In genomic region chr7:25900887-25901286, GRCh38 we compare ENCODE assay signal across 26 cellular contexts.
"Had no signal": no experiment of that assay in that cellular context is flagged by ENCODE, and none has a peak within 500 bp of the region (broad histone marks: within the 10 kb centered on the region; RNA-seq: fewer than 3 reads in every experiment).

No MANE protein-coding gene starts in this region.

- ATAC-seq: naive thymus-derived CD8-positive, alpha-beta T cell; stimulated activated effector memory CD8-positive, alpha-beta T cell treated with anti-CD3 and anti-CD28 coated beads, Interleukin-12 subunit alpha, Interleukin-12 subunit beta, amount 100 ng/mL, for 72 hours had no signal

- DNase-seq: islet precursor cell; left ventricle myocardium inferior; naive thymus-derived CD8-positive, alpha-beta T cell; nucleus accumbens; pancreas; posterior cingulate gyrus; retina; right cardiac atrium; sigmoid colon; small intestine; spleen; stimulated activated CD4-positive, alpha-beta T cell treated with anti-CD3 and anti-CD28 coated beads, Interleukin-4, amount 100 ng/mL, for 24 hours; stimulated activated naive CD4-positive, alpha-beta T cell; tibial artery; uterus had no signal

- H2AFZ ChIP-seq: hepatocyte had no signal

- H3K27me3 ChIP-seq: hepatocyte, pancreas, suprapubic skin, uterus had no signal

- H3K36me3 Mint-ChIP-seq: memory B cell; naive thymus-derived CD8-positive, alpha-beta T cell; stimulated activated effector memory CD8-positive, alpha-beta T cell treated with anti-CD3 and anti-CD28 coated beads, Interleukin-12 subunit alpha, Interleukin-12 subunit beta, amount 100 ng/mL, for 72 hours; type B pancreatic cell had no signal

- H3K4me3 ChIP-seq: hepatocyte, left ventricle myocardium inferior, lung, pancreas, prostate gland, sigmoid colon, spleen, suprapubic skin, thoracic aorta, tibial artery, uterus had no signal

- H3K79me2 ChIP-seq: hepatocyte had no signal

- H3K27ac Mint-ChIP-seq: memory B cell; naive thymus-derived CD8-positive, alpha-beta T cell; stimulated activated effector memory CD8-positive, alpha-beta T cell treated with anti-CD3 and anti-CD28 coated beads, Interleukin-12 subunit alpha, Interleukin-12 subunit beta, amount 100 ng/mL, for 72 hours; stimulated activated naive CD8-positive, alpha-beta T cell treated with anti-CD3 and anti-CD28 coated beads, Interleukin-15, Interleukin-2, amounts not matched to agents 100 ng/mL and 50 ng/mL, for 24 hours; type B pancreatic cell had no signal

- H3K9me3 ChIP-seq: left ventricle myocardium inferior, pancreas, prostate gland, sigmoid colon, spleen, suprapubic skin, thoracic aorta, tibial artery, uterus had no signal

- H3K4me1 ChIP-seq: left ventricle myocardium inferior, prostate gland, sigmoid colon, suprapubic skin, tibial artery, uterus had no signal

- H3K4me3 Mint-ChIP-seq: memory B cell; naive thymus-derived CD8-positive, alpha-beta T cell; nephron; neural crest cell; stimulated activated effector memory CD8-positive, alpha-beta T cell treated with anti-CD3 and anti-CD28 coated beads, Interleukin-12 subunit alpha, Interleukin-12 subunit beta, amount 100 ng/mL, for 72 hours; stimulated activated naive CD8-positive, alpha-beta T cell treated with anti-CD3 and anti-CD28 coated beads, Interleukin-15, Interleukin-2, amounts not matched to agents 100 ng/mL and 50 ng/mL, for 24 hours; type B pancreatic cell had no signal

- H3K4me2 ChIP-seq: hepatocyte had no signal

- H3K9me3 Mint-ChIP-seq: memory B cell; naive thymus-derived CD8-positive, alpha-beta T cell; nephron; neural crest cell; stimulated activated effector memory CD8-positive, alpha-beta T cell treated with anti-CD3 and anti-CD28 coated beads, Interleukin-12 subunit alpha, Interleukin-12 subunit beta, amount 100 ng/mL, for 72 hours; stimulated activated naive CD8-positive, alpha-beta T cell treated with anti-CD3 and anti-CD28 coated beads, Interleukin-15, Interleukin-2, amounts not matched to agents 100 ng/mL and 50 ng/mL, for 24 hours; type B pancreatic cell had no signal

- H3K27ac ChIP-seq: hepatocyte, left ventricle myocardium inferior, pancreas, prostate gland, sigmoid colon, spleen, suprapubic skin, thoracic aorta, tibial artery, uterus had no signal

- FAIRE-seq: pancreas, small intestine had no signal

- H3K36me3 ChIP-seq: left ventricle myocardium inferior, pancreas, prostate gland, sigmoid colon, spleen, suprapubic skin, thoracic aorta, tibial artery, uterus had no signal
